In the genomic region with DNA sequence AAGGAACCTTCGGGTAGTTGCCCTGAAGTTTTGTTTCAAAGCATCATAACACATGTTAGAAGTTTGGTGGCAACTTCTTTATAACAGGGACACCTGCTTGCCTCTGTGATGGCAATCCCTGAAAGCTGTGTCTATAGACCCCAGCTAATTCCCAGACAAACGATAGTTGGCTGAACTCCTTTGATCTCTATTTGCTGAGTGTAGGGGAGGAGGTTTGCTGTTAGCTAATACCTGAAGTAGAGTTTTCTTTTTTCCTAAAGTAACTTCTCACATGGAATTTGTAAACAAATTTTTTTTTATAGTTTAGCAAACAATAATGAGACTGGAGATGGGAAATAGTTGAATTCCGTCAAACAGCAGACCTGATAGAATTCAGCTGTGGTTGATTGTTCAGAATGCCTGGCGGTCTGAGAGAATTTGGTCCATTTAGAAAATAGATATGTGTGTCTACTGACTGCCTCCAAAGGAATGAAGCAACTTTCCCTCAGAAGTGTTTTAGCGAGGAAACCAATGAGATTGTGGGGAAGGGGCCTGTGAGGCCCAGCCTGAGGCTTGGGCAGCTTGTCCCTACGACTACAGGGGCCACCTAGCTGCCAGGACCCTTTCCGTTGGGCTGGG, we compare ENCODE assay signal across 1 cellular context.
TF ChIP-seq lines count a peak whose summit lies in the region.

No MANE protein-coding gene starts in this region.

TF ChIP-seq in HepG2, 621 proteins besides CTCF, POLR2A, EP300 and RAD21 (continued from another document and continues in another):
- TF ChIP-seq, protein P1, sequence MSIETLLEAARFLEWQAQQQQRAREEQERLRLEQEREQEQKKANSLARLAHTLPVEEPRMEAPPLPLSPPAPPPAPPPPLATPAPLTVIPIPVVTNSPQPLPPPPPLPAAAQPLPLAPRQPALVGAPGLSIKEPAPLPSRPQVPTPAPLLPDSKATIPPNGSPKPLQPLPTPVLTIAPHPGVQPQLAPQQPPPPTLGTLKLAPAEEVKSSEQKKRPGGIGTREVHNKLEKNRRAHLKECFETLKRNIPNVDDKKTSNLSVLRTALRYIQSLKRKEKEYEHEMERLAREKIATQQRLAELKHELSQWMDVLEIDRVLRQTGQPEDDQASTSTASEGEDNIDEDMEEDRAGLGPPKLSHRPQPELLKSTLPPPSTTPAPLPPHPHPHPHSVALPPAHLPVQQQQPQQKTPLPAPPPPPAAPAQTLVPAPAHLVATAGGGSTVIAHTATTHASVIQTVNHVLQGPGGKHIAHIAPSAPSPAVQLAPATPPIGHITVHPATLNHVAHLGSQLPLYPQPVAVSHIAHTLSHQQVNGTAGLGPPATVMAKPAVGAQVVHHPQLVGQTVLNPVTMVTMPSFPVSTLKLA (IDR thresholded peaks at IDR 0.05): no peak
- TF ChIP-seq GATA4 (IDR thresholded peaks at IDR 0.05; ENCODE audit: borderline replicate concordance, low read depth): no peak
- no peak for TF ChIP-seq ZNF672 (CRISPR knock-in tag; IDR thresholded peaks at IDR 0.05)
- no peak for TF ChIP-seq HES4 (CRISPR knock-in tag; IDR thresholded peaks at IDR 0.05; ENCODE audit: borderline replicate concordance)
- TF ChIP-seq ZNF382 (CRISPR knock-in tag; IDR thresholded peaks at IDR 0.05; ENCODE audit: borderline replicate concordance): no peak
- TF ChIP-seq CBX5 (CRISPR knock-in tag; IDR thresholded peaks at IDR 0.05; ENCODE audit: borderline replicate concordance): no peak
- TF ChIP-seq, protein P2, sequence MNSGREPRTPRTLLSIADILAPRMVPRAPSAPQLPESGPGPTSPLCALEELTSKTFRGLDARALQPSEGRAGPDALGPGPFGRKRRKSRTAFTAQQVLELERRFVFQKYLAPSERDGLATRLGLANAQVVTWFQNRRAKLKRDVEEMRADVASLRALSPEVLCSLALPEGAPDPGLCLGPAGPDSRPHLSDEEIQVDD (CRISPR knock-in tag; IDR thresholded peaks at IDR 0.05; ENCODE audit: borderline replicate concordance): no peak
- TF ChIP-seq ZFP36L1 (CRISPR knock-in tag; IDR thresholded peaks at IDR 0.05): no peak
- no peak for TF ChIP-seq KDM2A (CRISPR knock-in tag; IDR thresholded peaks at IDR 0.05; ENCODE audit: borderline replicate concordance, low read depth)
- no peak for TF ChIP-seq ISX (CRISPR knock-in tag; conservative IDR thresholded peaks at IDR 0.05)
- no peak for TF ChIP-seq MTA1 (CRISPR knock-in tag; IDR thresholded peaks at IDR 0.05; ENCODE audit: borderline replicate concordance)
- no peak for TF ChIP-seq MAF1 (CRISPR knock-in tag; IDR thresholded peaks at IDR 0.05; ENCODE audit: borderline replicate concordance)
- TF ChIP-seq PRDM15 (CRISPR knock-in tag; IDR thresholded peaks at IDR 0.05): no peak
- peak; percentile 63 for TF ChIP-seq NR2F6 (IDR thresholded peaks at IDR 0.05)
- TF ChIP-seq NR2F6 (CRISPR knock-in tag; IDR thresholded peaks at IDR 0.05): peak; percentile 43; the same call in 1 of the 2 replicates
- TF ChIP-seq ZBTB7A (CRISPR knock-in tag; IDR thresholded peaks at IDR 0.05): no peak
- TF ChIP-seq HNRNPK (IDR thresholded peaks at IDR 0.05; ENCODE audit: low read depth, low read length, poor library complexity, severe bottlenecking): no peak
- TF ChIP-seq CHD2 (IDR thresholded peaks at IDR 0.05; ENCODE audit: low read depth, low read length): no peak
- no peak for TF ChIP-seq ZNF354B (CRISPR knock-in tag; IDR thresholded peaks at IDR 0.05)
- TF ChIP-seq NFE2L2 (IDR thresholded peaks at IDR 0.05; ENCODE audit: low read length): no peak
- no peak for TF ChIP-seq ZFP37 (CRISPR knock-in tag; IDR thresholded peaks at IDR 0.05; ENCODE audit: borderline replicate concordance)
- TF ChIP-seq, protein P3, sequence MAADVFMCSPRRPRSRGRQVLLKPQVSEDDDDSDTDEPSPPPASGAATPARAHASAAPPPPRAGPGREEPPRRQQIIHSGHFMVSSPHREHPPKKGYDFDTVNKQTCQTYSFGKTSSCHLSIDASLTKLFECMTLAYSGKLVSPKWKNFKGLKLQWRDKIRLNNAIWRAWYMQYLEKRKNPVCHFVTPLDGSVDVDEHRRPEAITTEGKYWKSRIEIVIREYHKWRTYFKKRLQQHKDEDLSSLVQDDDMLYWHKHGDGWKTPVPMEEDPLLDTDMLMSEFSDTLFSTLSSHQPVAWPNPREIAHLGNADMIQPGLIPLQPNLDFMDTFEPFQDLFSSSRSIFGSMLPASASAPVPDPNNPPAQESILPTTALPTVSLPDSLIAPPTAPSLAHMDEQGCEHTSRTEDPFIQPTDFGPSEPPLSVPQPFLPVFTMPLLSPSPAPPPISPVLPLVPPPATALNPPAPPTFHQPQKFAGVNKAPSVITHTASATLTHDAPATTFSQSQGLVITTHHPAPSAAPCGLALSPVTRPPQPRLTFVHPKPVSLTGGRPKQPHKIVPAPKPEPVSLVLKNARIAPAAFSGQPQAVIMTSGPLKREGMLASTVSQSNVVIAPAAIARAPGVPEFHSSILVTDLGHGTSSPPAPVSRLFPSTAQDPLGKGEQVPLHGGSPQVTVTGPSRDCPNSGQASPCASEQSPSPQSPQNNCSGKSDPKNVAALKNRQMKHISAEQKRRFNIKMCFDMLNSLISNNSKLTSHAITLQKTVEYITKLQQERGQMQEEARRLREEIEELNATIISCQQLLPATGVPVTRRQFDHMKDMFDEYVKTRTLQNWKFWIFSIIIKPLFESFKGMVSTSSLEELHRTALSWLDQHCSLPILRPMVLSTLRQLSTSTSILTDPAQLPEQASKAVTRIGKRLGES (CRISPR knock-in tag; IDR thresholded peaks at IDR 0.05; ENCODE audit: borderline replicate concordance): no peak
- peak; percentile 95 for TF ChIP-seq ISL2 (CRISPR knock-in tag; IDR thresholded peaks at IDR 0.05)
- no peak for TF ChIP-seq XRCC5 (optimal IDR thresholded peaks at IDR 0.05; ENCODE audit: low read length)
- no peak for TF ChIP-seq MAFG (CRISPR knock-in tag; IDR thresholded peaks at IDR 0.05)
- TF ChIP-seq NFIB (CRISPR knock-in tag; IDR thresholded peaks at IDR 0.05; ENCODE audit: borderline replicate concordance): no peak
- TF ChIP-seq ZFP1 (CRISPR knock-in tag; IDR thresholded peaks at IDR 0.05): no peak
- TF ChIP-seq, protein P4, sequence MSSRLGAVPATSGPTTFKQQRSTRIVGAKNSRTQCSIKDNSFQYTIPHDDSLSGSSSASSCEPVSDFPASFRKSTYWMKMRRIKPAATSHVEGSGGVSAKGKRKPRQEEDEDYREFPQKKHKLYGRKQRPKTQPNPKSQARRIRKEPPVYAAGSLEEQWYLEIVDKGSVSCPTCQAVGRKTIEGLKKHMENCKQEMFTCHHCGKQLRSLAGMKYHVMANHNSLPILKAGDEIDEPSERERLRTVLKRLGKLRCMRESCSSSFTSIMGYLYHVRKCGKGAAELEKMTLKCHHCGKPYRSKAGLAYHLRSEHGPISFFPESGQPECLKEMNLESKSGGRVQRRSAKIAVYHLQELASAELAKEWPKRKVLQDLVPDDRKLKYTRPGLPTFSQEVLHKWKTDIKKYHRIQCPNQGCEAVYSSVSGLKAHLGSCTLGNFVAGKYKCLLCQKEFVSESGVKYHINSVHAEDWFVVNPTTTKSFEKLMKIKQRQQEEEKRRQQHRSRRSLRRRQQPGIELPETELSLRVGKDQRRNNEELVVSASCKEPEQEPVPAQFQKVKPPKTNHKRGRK (CRISPR knock-in tag; IDR thresholded peaks at IDR 0.05): no peak
- no peak for TF ChIP-seq CC2D1A (CRISPR knock-in tag; IDR thresholded peaks at IDR 0.05)
- TF ChIP-seq ATF2 (CRISPR knock-in tag; IDR thresholded peaks at IDR 0.05): no peak
- no peak for TF ChIP-seq ZNF383 (CRISPR knock-in tag; IDR thresholded peaks at IDR 0.05; ENCODE audit: borderline replicate concordance)
- TF ChIP-seq MED8 (CRISPR knock-in tag; IDR thresholded peaks at IDR 0.05; ENCODE audit: insufficient replicate concordance): no peak
- TF ChIP-seq ZNF788 (CRISPR knock-in tag; IDR thresholded peaks at IDR 0.05; ENCODE audit: borderline replicate concordance): no peak
- TF ChIP-seq JARID2 (CRISPR knock-in tag; IDR thresholded peaks at IDR 0.05; ENCODE audit: insufficient replicate concordance): no peak
- TF ChIP-seq JUNB (CRISPR knock-in tag; IDR thresholded peaks at IDR 0.05; ENCODE audit: borderline replicate concordance): no peak
- TF ChIP-seq, protein P5, sequence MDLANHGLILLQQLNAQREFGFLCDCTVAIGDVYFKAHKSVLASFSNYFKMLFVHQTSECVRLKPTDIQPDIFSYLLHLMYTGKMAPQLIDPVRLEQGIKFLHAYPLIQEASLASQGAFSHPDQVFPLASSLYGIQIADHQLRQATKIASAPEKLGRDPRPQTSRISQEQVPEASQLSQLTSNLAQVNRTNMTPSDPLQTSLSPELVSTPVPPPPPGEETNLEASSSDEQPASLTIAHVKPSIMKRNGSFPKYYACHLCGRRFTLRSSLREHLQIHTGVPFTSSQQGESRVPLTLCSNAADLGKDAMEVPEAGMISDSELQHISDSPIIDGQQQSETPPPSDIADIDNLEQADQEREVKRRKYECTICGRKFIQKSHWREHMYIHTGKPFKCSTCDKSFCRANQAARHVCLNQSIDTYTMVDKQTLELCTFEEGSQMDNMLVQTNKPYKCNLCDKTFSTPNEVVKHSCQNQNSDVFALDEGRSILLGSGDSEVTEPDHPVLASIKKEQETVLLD (CRISPR knock-in tag; IDR thresholded peaks at IDR 0.05; ENCODE audit: low read depth): no peak
- TF ChIP-seq ZNF766 (CRISPR knock-in tag; IDR thresholded peaks at IDR 0.05; ENCODE audit: borderline replicate concordance): no peak
- no peak for TF ChIP-seq ZNF138 (CRISPR knock-in tag; IDR thresholded peaks at IDR 0.05; ENCODE audit: low read depth)
- TF ChIP-seq, protein P6, sequence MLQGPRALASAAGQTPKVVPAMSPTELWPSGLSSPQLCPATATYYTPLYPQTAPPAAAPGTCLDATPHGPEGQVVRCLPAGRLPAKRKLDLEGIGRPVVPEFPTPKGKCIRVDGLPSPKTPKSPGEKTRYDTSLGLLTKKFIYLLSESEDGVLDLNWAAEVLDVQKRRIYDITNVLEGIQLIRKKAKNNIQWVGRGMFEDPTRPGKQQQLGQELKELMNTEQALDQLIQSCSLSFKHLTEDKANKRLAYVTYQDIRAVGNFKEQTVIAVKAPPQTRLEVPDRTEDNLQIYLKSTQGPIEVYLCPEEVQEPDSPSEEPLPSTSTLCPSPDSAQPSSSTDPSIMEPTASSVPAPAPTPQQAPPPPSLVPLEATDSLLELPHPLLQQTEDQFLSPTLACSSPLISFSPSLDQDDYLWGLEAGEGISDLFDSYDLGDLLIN (CRISPR knock-in tag; IDR thresholded peaks at IDR 0.05; ENCODE audit: borderline replicate concordance): no peak
- no peak for TF ChIP-seq PBX3 (CRISPR knock-in tag; IDR thresholded peaks at IDR 0.05; ENCODE audit: borderline replicate concordance)
- TF ChIP-seq ZNF3 (CRISPR knock-in tag; IDR thresholded peaks at IDR 0.05): no peak
- no peak for TF ChIP-seq ZNF562 (CRISPR knock-in tag; IDR thresholded peaks at IDR 0.05; ENCODE audit: borderline replicate concordance)
- TF ChIP-seq, protein P7, sequence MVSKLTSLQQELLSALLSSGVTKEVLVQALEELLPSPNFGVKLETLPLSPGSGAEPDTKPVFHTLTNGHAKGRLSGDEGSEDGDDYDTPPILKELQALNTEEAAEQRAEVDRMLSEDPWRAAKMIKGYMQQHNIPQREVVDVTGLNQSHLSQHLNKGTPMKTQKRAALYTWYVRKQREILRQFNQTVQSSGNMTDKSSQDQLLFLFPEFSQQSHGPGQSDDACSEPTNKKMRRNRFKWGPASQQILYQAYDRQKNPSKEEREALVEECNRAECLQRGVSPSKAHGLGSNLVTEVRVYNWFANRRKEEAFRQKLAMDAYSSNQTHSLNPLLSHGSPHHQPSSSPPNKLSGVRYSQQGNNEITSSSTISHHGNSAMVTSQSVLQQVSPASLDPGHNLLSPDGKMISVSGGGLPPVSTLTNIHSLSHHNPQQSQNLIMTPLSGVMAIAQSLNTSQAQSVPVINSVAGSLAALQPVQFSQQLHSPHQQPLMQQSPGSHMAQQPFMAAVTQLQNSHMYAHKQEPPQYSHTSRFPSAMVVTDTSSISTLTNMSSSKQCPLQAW (CRISPR knock-in tag; IDR thresholded peaks at IDR 0.05): no peak
